Comparison of ENCODE assay signal across 14 cellular contexts in the genomic region with DNA sequence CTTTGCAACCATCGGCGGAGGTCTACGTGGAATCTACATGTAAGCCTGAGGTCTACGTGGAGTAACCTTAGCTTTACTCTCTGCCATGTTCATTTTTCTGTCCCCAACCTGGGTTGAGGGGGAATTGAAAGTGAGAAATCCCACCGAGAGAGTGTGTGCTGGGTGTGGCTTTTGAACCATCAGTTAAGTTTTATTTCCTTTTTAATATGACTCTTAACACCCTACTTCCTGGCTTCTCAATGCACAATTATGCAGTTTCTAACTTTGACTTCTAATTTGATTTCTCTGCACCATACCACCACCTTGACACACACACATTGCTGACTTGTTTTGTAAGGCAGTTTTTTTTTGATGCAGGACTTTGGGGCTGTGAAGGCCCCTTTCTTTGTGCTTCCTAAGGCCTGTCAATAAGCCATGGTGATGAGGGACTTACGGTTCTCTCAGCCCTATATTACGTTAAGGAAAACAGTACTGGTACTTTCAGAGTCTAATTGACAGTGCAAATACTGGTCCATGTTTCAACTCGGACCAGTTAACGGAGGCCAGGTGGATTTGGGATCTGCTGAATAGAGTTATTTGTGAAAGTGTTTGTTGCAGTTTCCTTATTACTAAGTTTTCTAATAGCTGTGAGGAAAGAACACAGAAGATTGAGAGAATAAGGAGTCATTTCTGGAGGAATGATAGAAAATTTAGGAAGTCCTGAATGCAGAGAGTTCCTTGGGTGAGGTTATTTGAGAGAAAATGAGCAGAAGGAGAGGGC.
DNase-seq lines count a peak whose midpoint lies in the region; ATAC-seq and FAIRE-seq lines count a peak whose summit lies in the region.
"Had no signal": no experiment of that assay in that cellular context is flagged by ENCODE, and none has a peak within 500 bp of the region (broad histone marks: within the 10 kb centered on the region; RNA-seq: fewer than 3 reads in every experiment).

No MANE protein-coding gene starts in this region.

- DNase-seq in activated CD8-positive, alpha-beta memory T cell treated with anti-CD3 and anti-CD28 coated beads, Interleukin-2, amount 10 ng/mL, durations not matched to agents 7 days and 5 days: no peak
- no peak for DNase-seq in activated CD8-positive, alpha-beta memory T cell treated with anti-CD3 and anti-CD28 coated beads, Interleukin-2, amount 50 U/mL, for 48 hours
- no peak for DNase-seq in GM19239 (ENCODE audit: insufficient read length, low spot score)
- DNase-seq in activated T-helper 2 cell treated with anti-CD3 and anti-CD28 coated beads, Interferon-gamma antibody, Interleukin-2, Interleukin-4, amounts not matched to agents 10 μg/mL and 5 μg/mL and 100 μg/mL, durations not matched to agents 14 hours and 24 hours and 36 hours (ENCODE audit: low spot score): no peak
- DNase-seq in trophoblast cell: no peak
- DNase-seq in germinal center (ENCODE audit: low spot score): no peak
- DNase-seq in NCI-H2107 treated with DMSO at 0.1 percent for 48 hours (lab: John Stamatoyannopoulos, UW; ENCODE audit: unreplicated experiment): no peak
- DNase-seq: NCI-H1417 treated with DMSO at 0.1 percent for 48 hours, NCI-H2227 treated with DMSO at 0.1 percent for 48 hours, SK-N-SH had no signal

- no peak overlapping the region for H2BK12ac ChIP-seq in trophoblast cell (ENCODE audit: low read length)

- peaks cover 0 to 4% of the 10 kb centered on the region in 2 experiments for H3K4me1 ChIP-seq in trophoblast cell (ENCODE audit: control insufficient read depth in 1 of 2, insufficient read depth in 2 of 2, low read length in 2 of 2)

- peaks cover 2% of the 10 kb centered on the region for H3K79me2 ChIP-seq in trophoblast cell (ENCODE audit: control insufficient read depth, insufficient read depth, low read length, poor library complexity)

- H3K14ac ChIP-seq in trophoblast cell (ENCODE audit: low read length): no peak overlapping the region

- H3K27me3 ChIP-seq in trophoblast cell (ENCODE audit: insufficient read depth, low read length): no peaks in the 10 kb centered on the region

- intact Hi-C loops in activated T-helper 2 cell treated with anti-CD3 and anti-CD28 coated beads, Interferon-gamma antibody, Interleukin-2, Interleukin-4, amounts not matched to agents 10 μg/mL and 5 μg/mL and 100 μg/mL, durations not matched to agents 14 hours and 24 hours and 36 hours (cut with micrococcal nuclease): no loop called here

- peak; percentile 78 for FAIRE-seq in GM19239 (lab: Jason Lieb, UNC)

- no peak overlapping the region for H2BK5ac ChIP-seq in trophoblast cell (ENCODE audit: low read depth, low read length, poor library complexity)

- peaks cover 42% of the 10 kb centered on the region for H3K36me3 Mint-ChIP-seq in activated CD8-positive, alpha-beta memory T cell treated with anti-CD3 and anti-CD28 coated beads, Interleukin-2, amount 10 ng/mL, durations not matched to agents 7 days and 5 days
- peaks cover 59% of the 10 kb centered on the region for H3K36me3 Mint-ChIP-seq in activated T-helper 2 cell treated with anti-CD3 and anti-CD28 coated beads, Interferon-gamma antibody, Interleukin-2, Interleukin-4, amounts not matched to agents 10 μg/mL and 5 μg/mL and 100 μg/mL, durations not matched to agents 14 hours and 24 hours and 36 hours (ENCODE audit: low read depth)

- H3K27me3 Mint-ChIP-seq in activated CD8-positive, alpha-beta memory T cell treated with anti-CD3 and anti-CD28 coated beads, Interleukin-2, amount 10 ng/mL, durations not matched to agents 7 days and 5 days: no peaks in the 10 kb centered on the region
- H3K27me3 Mint-ChIP-seq in activated T-helper 2 cell treated with anti-CD3 and anti-CD28 coated beads, Interferon-gamma antibody, Interleukin-2, Interleukin-4, amounts not matched to agents 10 μg/mL and 5 μg/mL and 100 μg/mL, durations not matched to agents 14 hours and 24 hours and 36 hours (ENCODE audit: low read depth): no peaks in the 10 kb centered on the region

- H3K27ac ChIP-seq in trophoblast cell (ENCODE audit: low read depth, low read length): no peak overlapping the region
- H3K27ac ChIP-seq: HL-60, KMS-11 had no signal

- no peak overlapping the region for H3K4me3 ChIP-seq in trophoblast cell (ENCODE audit: low read depth, low read length)

- no peak overlapping the region for H2AK5ac ChIP-seq in trophoblast cell (ENCODE audit: low read length)

- no peak overlapping the region for H4K8ac ChIP-seq in trophoblast cell (ENCODE audit: low read depth, low read length)

- H3K9ac ChIP-seq in trophoblast cell (ENCODE audit: low read length): no peak overlapping the region
- H3K9ac ChIP-seq: KMS-11, SK-N-SH had no signal

- H3K9me3 ChIP-seq in trophoblast cell (ENCODE audit: insufficient read depth, low read depth, low read length): no peaks in the 10 kb centered on the region
- H3K9me3 ChIP-seq: SK-N-SH had no signal

- no CpG with 5 or more reads among the region's 9 CpGs for WGBS in trophoblast cell (ENCODE audit: extremely low coverage, insufficient coverage, insufficient read length)

- peak overlapping the region; percentile 72 for H3K4me3 Mint-ChIP-seq in activated CD8-positive, alpha-beta memory T cell treated with anti-CD3 and anti-CD28 coated beads, Interleukin-2, amount 10 ng/mL, durations not matched to agents 7 days and 5 days
- H3K4me3 Mint-ChIP-seq in activated T-helper 2 cell treated with anti-CD3 and anti-CD28 coated beads, Interferon-gamma antibody, Interleukin-2, Interleukin-4, amounts not matched to agents 10 μg/mL and 5 μg/mL and 100 μg/mL, durations not matched to agents 14 hours and 24 hours and 36 hours (ENCODE audit: low read depth): no peak overlapping the region
- H3K4me3 Mint-ChIP-seq: nephron had no signal

- no peak overlapping the region for H3K23ac ChIP-seq in trophoblast cell (ENCODE audit: low read length)

- H3K4me1 Mint-ChIP-seq in activated CD8-positive, alpha-beta memory T cell treated with anti-CD3 and anti-CD28 coated beads, Interleukin-2, amount 10 ng/mL, durations not matched to agents 7 days and 5 days: peaks cover 51% of the 10 kb centered on the region
- peaks cover 57% of the 10 kb centered on the region for H3K4me1 Mint-ChIP-seq in activated T-helper 2 cell treated with anti-CD3 and anti-CD28 coated beads, Interferon-gamma antibody, Interleukin-2, Interleukin-4, amounts not matched to agents 10 μg/mL and 5 μg/mL and 100 μg/mL, durations not matched to agents 14 hours and 24 hours and 36 hours (ENCODE audit: low read depth)

- no peak overlapping the region for H4K91ac ChIP-seq in trophoblast cell (ENCODE audit: low read depth, low read length)

- no peak overlapping the region for H4K12ac ChIP-seq in trophoblast cell (ENCODE audit: low read depth, low read length)

- H3K36me3 ChIP-seq in trophoblast cell (ENCODE audit: control insufficient read depth in 1 of 2, insufficient read depth in 2 of 2, low read length in 2 of 2): peaks cover 4 to 9% of the 10 kb centered on the region in 2 experiments

- no peak overlapping the region for H3K4me2 ChIP-seq in trophoblast cell (ENCODE audit: low read length)
- H3K4me2 ChIP-seq: KMS-11, SK-N-SH had no signal

- H2BK120ac ChIP-seq in trophoblast cell (ENCODE audit: insufficient read depth, low read length, poor library complexity): no peak overlapping the region

- H2AFZ ChIP-seq in trophoblast cell (ENCODE audit: insufficient read depth, low read length, poor library complexity): no peak overlapping the region

- no peaks in the 10 kb centered on the region for H3K79me1 ChIP-seq in trophoblast cell (ENCODE audit: low read length)

- peak overlapping the region; percentile 90 for H3K27ac Mint-ChIP-seq in activated CD8-positive, alpha-beta memory T cell treated with anti-CD3 and anti-CD28 coated beads, Interleukin-2, amount 10 ng/mL, durations not matched to agents 7 days and 5 days
- H3K27ac Mint-ChIP-seq in activated T-helper 2 cell treated with anti-CD3 and anti-CD28 coated beads, Interferon-gamma antibody, Interleukin-2, Interleukin-4, amounts not matched to agents 10 μg/mL and 5 μg/mL and 100 μg/mL, durations not matched to agents 14 hours and 24 hours and 36 hours: peak overlapping the region; percentile 59

- peak; percentile 80 for ATAC-seq in activated CD8-positive, alpha-beta memory T cell treated with anti-CD3 and anti-CD28 coated beads, Interleukin-2, amount 10 ng/mL, durations not matched to agents 7 days and 5 days
- ATAC-seq in GM18858 (IDR thresholded peaks at IDR 0.05; ENCODE audit: unreplicated experiment): no peak

- CTCF ChIA-PET in activated CD8-positive, alpha-beta memory T cell treated with anti-CD3 and anti-CD28 coated beads, Interleukin-2, amount 10 ng/mL, durations not matched to agents 7 days and 5 days (lab: Charles Lee): interaction anchor here (0.9 kb wide), 1 partner anchor 12 kb away, joined by 3 read pairs; no protein-coding TSS in a partner anchor

- peak overlapping the region; percentile 45 for H3K18ac ChIP-seq in trophoblast cell (ENCODE audit: low read length)

- no peaks in the 10 kb centered on the region for H3K9me3 Mint-ChIP-seq in activated CD8-positive, alpha-beta memory T cell treated with anti-CD3 and anti-CD28 coated beads, Interleukin-2, amount 10 ng/mL, durations not matched to agents 7 days and 5 days (ENCODE audit: low read depth)
- H3K9me3 Mint-ChIP-seq in activated T-helper 2 cell treated with anti-CD3 and anti-CD28 coated beads, Interferon-gamma antibody, Interleukin-2, Interleukin-4, amounts not matched to agents 10 μg/mL and 5 μg/mL and 100 μg/mL, durations not matched to agents 14 hours and 24 hours and 36 hours: no peaks in the 10 kb centered on the region
- H3K9me3 Mint-ChIP-seq: nephron had no signal

- H3K4ac ChIP-seq in trophoblast cell (ENCODE audit: low read depth, low read length): no peak overlapping the region
